32 cellular contexts compared by ENCODE assay signal in genomic region chr3:66198437-66199088, GRCh38.
"Had no signal": no experiment of that assay in that cellular context is flagged by ENCODE, and none has a peak within 500 bp of the region (broad histone marks: within the 10 kb centered on the region; RNA-seq: fewer than 3 reads in every experiment).

No MANE protein-coding gene starts in this region.

- H3K9ac ChIP-seq: parathyroid adenoma had no signal

- H3K9me3 ChIP-seq: gastroesophageal sphincter, psoas muscle, sigmoid colon, thoracic aorta, uterus had no signal

- H3K9me3 Mint-ChIP-seq: activated naive CD4-positive, alpha-beta T cell treated with anti-CD3 and anti-CD28 coated beads, Interleukin-2, amount 50 U/mL, for 72 hours; T-helper 1 cell treated with Interleukin-12 subunit alpha and Interleukin-12 subunit beta and Interleukin-4 antibody, amounts not matched to agents 30 μg/mL and 1 μg/mL, for 36 hours had no signal

- H3K36me3 Mint-ChIP-seq: activated naive CD4-positive, alpha-beta T cell treated with anti-CD3 and anti-CD28 coated beads, Interleukin-2, amount 50 U/mL, for 72 hours had no signal

- H3K4me3 Mint-ChIP-seq: neural crest cell; T-helper 1 cell treated with Interleukin-12 subunit alpha and Interleukin-12 subunit beta and Interleukin-4 antibody, amounts not matched to agents 30 μg/mL and 1 μg/mL, for 36 hours had no signal

- H3K27ac ChIP-seq: epithelial cell of prostate, gastroesophageal sphincter, parathyroid adenoma, psoas muscle, sigmoid colon, thoracic aorta, uterus, VCaP had no signal

- H3K4me3 ChIP-seq: gastroesophageal sphincter, psoas muscle, sigmoid colon, thoracic aorta, uterus had no signal

- H3K4me1 ChIP-seq: uterus had no signal

- DNase-seq: activated CD4-positive, alpha-beta T cell treated with anti-CD3 and anti-CD28 coated beads for 4 hours; activated CD4-positive, alpha-beta T cell treated with anti-CD3 and anti-CD28 coated beads, Interleukin-2, amount 50 U/mL, for 4 hours; activated CD8-positive, alpha-beta memory T cell treated with anti-CD3 and anti-CD28 coated beads, Interleukin-2, amount 50 U/mL, for 4 hours; activated naive CD4-positive, alpha-beta T cell; activated T-cell treated with anti-CD3 and anti-CD28 coated beads, Interleukin-2, amount 50 U/mL, for 1 hour; dermis blood vessel endothelial cell; effector CD4-positive, alpha-beta T cell; head of caudate nucleus; hippocampal formation; kidney; left colon; mammary epithelial cell; occipital lobe; psoas muscle; sigmoid colon; small intestine; stimulated activated CD4-positive, alpha-beta T cell treated with anti-CD3 and anti-CD28 coated beads, Interleukin-1b, Interleukin-23, amount 100 ng/mL, for 48 hours; stimulated activated CD4-positive, alpha-beta T cell treated with anti-CD3 and anti-CD28 coated beads, Interleukin-4, amount 100 ng/mL, for 4 hours; stimulated activated CD8-positive, alpha-beta memory T cell treated with anti-CD3 and anti-CD28 coated beads, Interleukin-4, amount 100 ng/mL, for 48 hours; stimulated activated naive CD4-positive, alpha-beta T cell treated with Interleukin-2 at 50 U/mL for 16 hours; SW 1271; T-helper 9 cell; trophoblast cell; uterus had no signal

- H3K36me3 ChIP-seq: gastroesophageal sphincter, sigmoid colon, thoracic aorta had no signal

- ATAC-seq: gastroesophageal sphincter, left colon, psoas muscle had no signal

- H3K27ac Mint-ChIP-seq: T-helper 1 cell treated with Interleukin-12 subunit alpha and Interleukin-12 subunit beta and Interleukin-4 antibody, amounts not matched to agents 30 μg/mL and 1 μg/mL, for 36 hours had no signal

- H2AFZ ChIP-seq: parathyroid adenoma had no signal

- H3K27me3 ChIP-seq: sigmoid colon, uterus had no signal
